In the genomic region with DNA sequence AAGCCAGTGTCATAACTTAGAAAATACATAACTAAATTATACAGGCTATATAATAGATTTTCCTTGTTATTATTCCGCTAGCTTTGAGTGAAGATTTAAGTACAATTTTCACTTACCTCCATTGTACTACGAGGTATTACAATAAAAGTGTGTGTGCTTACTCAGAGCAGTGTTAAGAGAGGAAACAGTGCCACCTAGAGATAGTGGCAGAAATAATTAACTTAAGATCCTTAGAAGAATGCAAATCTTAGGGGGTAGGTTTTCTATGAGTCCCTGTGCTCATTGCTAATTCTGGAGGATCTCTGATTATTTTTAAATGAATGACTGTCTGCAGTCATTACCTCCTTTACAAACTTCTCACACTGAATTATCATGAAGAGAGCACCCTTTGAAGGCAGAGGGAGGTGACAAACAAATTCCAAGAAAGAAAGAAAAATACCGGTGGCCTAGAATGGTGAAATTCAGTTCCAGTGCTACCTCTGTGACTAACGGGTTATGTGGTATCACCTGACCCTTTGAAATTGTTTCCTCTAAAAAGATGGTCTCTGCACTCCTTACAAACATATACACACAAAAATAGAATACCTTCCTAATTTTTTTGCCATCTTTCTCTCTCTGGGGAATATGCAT, we compare ENCODE assay signal across 9 cellular contexts.
A peak's percentile ranks its signal among the peaks of the same experiment; 100 is the strongest.
DNase-seq lines count a peak whose midpoint lies in the region; ATAC-seq and TF ChIP-seq lines count a peak whose summit lies in the region.
"Had no signal": no experiment of that assay in that cellular context is flagged by ENCODE, and none has a peak within 500 bp of the region (broad histone marks: within the 10 kb centered on the region; RNA-seq: fewer than 3 reads in every experiment).

No MANE protein-coding gene starts in this region.

- no peak overlapping the region for H3K4me2 ChIP-seq in GM23338

- H3K4me1 ChIP-seq in GM23338 (ENCODE audit: insufficient read depth) (no peaks in the 10 kb centered on the region), gastrocnemius medialis (no peaks in the 10 kb centered on the region)
- H3K4me1 ChIP-seq: SJCRH30 had no signal

- H2AFZ ChIP-seq in GM23338 = no peak overlapping the region

- H3K4me3 ChIP-seq in GM23338 = no peak overlapping the region
- H3K4me3 ChIP-seq in NB4 (ENCODE audit: low read depth, low read length) = no peak overlapping the region
- no peak overlapping the region for H3K4me3 ChIP-seq in gastrocnemius medialis
- H3K4me3 ChIP-seq: SJCRH30 had no signal

- peak; percentile 78 for DNase-seq in GM23338 (ENCODE audit: low spot score)
- DNase-seq in NB4 (ENCODE audit: low read depth) = peak; percentile 79
- peak; percentile 41 for DNase-seq in cerebellum (ENCODE audit: low spot score)
- no peak for DNase-seq in osteocyte (ENCODE audit: extremely low spot score, unreplicated experiment)
- no peak for DNase-seq in gastrocnemius medialis
- no peak for DNase-seq in CD14-positive monocyte (ENCODE audit: low spot score)

- H3K4me1 Mint-ChIP-seq in GM23338 (no peaks in the 10 kb centered on the region), osteocyte (ENCODE audit: unreplicated experiment) (no peaks in the 10 kb centered on the region), CD14-positive monocyte (no peaks in the 10 kb centered on the region)

- in situ Hi-C loops in gastrocnemius medialis (cut with MboI; ENCODE audit: low sequenced_read_pairs in 4 of 4) = no loop called here

- no peaks in the 10 kb centered on the region for H3K9me3 Mint-ChIP-seq in GM23338
- H3K9me3 Mint-ChIP-seq in osteocyte (ENCODE audit: unreplicated experiment) = no peaks in the 10 kb centered on the region
- peaks cover 0 to 2% (median 0%) of the 10 kb centered on the region in 7 donors for H3K9me3 Mint-ChIP-seq in CD14-positive monocyte

- ATAC-seq in GM23338 = peak; percentile 88
- no peak for ATAC-seq in gastrocnemius medialis
- no peak for ATAC-seq in HG03108 (IDR thresholded peaks at IDR 0.05; ENCODE audit: unreplicated experiment)

- H3K36me3 Mint-ChIP-seq in GM23338 (ENCODE audit: low read depth) (no peaks in the 10 kb centered on the region), osteocyte (ENCODE audit: unreplicated experiment) (no peaks in the 10 kb centered on the region), CD14-positive monocyte (no peaks in the 10 kb centered on the region)

- TF ChIP-seq CTCF in GM12873 (IDR thresholded peaks at IDR 0.05; ENCODE audit: insufficient read depth, low read depth, low read length, missing control alignments) = peak; percentile 48
- TF ChIP-seq CTCF in GM23338 (conservative IDR thresholded peaks at IDR 0.05; ENCODE audit: low read depth in 2 of 2) = peak; percentile 74 to 78
- peak; percentile 48 for TF ChIP-seq CTCF in NB4 (IDR thresholded peaks at IDR 0.05; ENCODE audit: low read depth, low read length)
- TF ChIP-seq CTCF in osteocyte (IDR thresholded peaks at IDR 0.05) = peak; percentile 60
- peak in 2 of 5 experiments; percentile 11 to 32 for TF ChIP-seq CTCF in gastrocnemius medialis (IDR thresholded peaks at IDR 0.05 in 4 of 5, conservative IDR thresholded peaks at IDR 0.05 in 1 of 5)
- no peak for TF ChIP-seq CTCF in CD14-positive monocyte (IDR thresholded peaks at IDR 0.05)

- H3K27ac Mint-ChIP-seq in GM23338 = no peak overlapping the region
- H3K27ac Mint-ChIP-seq in osteocyte (ENCODE audit: unreplicated experiment) = no peak overlapping the region
- H3K27ac Mint-ChIP-seq in CD14-positive monocyte = no peak overlapping the region

- no peaks in the 10 kb centered on the region for H3K9me3 ChIP-seq in gastrocnemius medialis
- H3K9me3 ChIP-seq: SJCRH30 had no signal

- no peak for TF ChIP-seq POLR2A in NB4 (IDR thresholded peaks at IDR 0.05; ENCODE audit: extremely low read depth, insufficient read length)
- TF ChIP-seq POLR2A in gastrocnemius medialis (IDR thresholded peaks at IDR 0.05) = no peak

- H4K20me1 ChIP-seq in GM23338 (replicated peaks; ENCODE audit: insufficient read depth) = no peaks in the 10 kb centered on the region

- no peaks in the 10 kb centered on the region for H3K36me3 ChIP-seq in GM23338 (ENCODE audit: insufficient read depth)
- H3K36me3 ChIP-seq in gastrocnemius medialis = no peaks in the 10 kb centered on the region
- H3K36me3 ChIP-seq: SJCRH30 had no signal

- intact Hi-C loops in gastrocnemius medialis (cut with DNase I; ENCODE audit: low total_unique reads) = no loop called here
- intact Hi-C loops in CD14-positive monocyte (cut with micrococcal nuclease) = no loop called here

- no peaks in the 10 kb centered on the region for H3K9me2 ChIP-seq in GM23338 (ENCODE audit: insufficient read depth)

- no peaks in the 10 kb centered on the region for H3K79me2 ChIP-seq in GM23338 (replicated peaks; ENCODE audit: insufficient read depth)

- H3K4me3 Mint-ChIP-seq in GM23338 (no peak overlapping the region), osteocyte (ENCODE audit: unreplicated experiment) (no peak overlapping the region), CD14-positive monocyte (no peak overlapping the region)

- H3K27me3 ChIP-seq in GM23338 (ENCODE audit: insufficient read depth) (no peaks in the 10 kb centered on the region), gastrocnemius medialis (no peaks in the 10 kb centered on the region)
- H3K27me3 ChIP-seq: SJCRH30 had no signal

- no peaks in the 10 kb centered on the region for H3F3A ChIP-seq in GM23338 (replicated peaks; ENCODE audit: low read depth)

- H3K27ac ChIP-seq in GM23338 (ENCODE audit: low read depth) = no peak overlapping the region
- no peak overlapping the region for H3K27ac ChIP-seq in gastrocnemius medialis
- H3K27ac ChIP-seq: SJCRH30 had no signal

- H3K27me3 Mint-ChIP-seq in GM23338 (ENCODE audit: insufficient read depth, low read depth, poor library complexity) (no peaks in the 10 kb centered on the region), osteocyte (ENCODE audit: unreplicated experiment) (peaks cover 3% of the 10 kb centered on the region), CD14-positive monocyte (ENCODE audit: low read depth in 3 of 3) (peaks cover 0 to 2% (median 2%) of the 10 kb centered on the region in 3 donors)

TF ChIP-seq in GM23338, 12 proteins besides CTCF, POLR2A, EP300 and RAD21:
- TF ChIP-seq JUNB (IDR thresholded peaks at IDR 0.05; ENCODE audit: unreplicated experiment) (no peak), NANOG (IDR thresholded peaks at IDR 0.05; ENCODE audit: borderline replicate concordance) (no peak), CREB1 (CRISPR knock-in tag; IDR thresholded peaks at IDR 0.05; ENCODE audit: low read depth) (no peak), ZNF331 (CRISPR knock-in tag; IDR thresholded peaks at IDR 0.05; ENCODE audit: low read depth) (no peak), EZH2 (IDR thresholded peaks at IDR 0.05; ENCODE audit: low read depth, unreplicated experiment) (no peak)
- TF ChIP-seq, protein P1, sequence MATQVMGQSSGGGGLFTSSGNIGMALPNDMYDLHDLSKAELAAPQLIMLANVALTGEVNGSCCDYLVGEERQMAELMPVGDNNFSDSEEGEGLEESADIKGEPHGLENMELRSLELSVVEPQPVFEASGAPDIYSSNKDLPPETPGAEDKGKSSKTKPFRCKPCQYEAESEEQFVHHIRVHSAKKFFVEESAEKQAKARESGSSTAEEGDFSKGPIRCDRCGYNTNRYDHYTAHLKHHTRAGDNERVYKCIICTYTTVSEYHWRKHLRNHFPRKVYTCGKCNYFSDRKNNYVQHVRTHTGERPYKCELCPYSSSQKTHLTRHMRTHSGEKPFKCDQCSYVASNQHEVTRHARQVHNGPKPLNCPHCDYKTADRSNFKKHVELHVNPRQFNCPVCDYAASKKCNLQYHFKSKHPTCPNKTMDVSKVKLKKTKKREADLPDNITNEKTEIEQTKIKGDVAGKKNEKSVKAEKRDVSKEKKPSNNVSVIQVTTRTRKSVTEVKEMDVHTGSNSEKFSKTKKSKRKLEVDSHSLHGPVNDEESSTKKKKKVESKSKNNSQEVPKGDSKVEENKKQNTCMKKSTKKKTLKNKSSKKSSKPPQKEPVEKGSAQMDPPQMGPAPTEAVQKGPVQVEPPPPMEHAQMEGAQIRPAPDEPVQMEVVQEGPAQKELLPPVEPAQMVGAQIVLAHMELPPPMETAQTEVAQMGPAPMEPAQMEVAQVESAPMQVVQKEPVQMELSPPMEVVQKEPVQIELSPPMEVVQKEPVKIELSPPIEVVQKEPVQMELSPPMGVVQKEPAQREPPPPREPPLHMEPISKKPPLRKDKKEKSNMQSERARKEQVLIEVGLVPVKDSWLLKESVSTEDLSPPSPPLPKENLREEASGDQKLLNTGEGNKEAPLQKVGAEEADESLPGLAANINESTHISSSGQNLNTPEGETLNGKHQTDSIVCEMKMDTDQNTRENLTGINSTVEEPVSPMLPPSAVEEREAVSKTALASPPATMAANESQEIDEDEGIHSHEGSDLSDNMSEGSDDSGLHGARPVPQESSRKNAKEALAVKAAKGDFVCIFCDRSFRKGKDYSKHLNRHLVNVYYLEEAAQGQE (IDR thresholded peaks at IDR 0.05; ENCODE audit: unreplicated experiment) = no peak
- TF ChIP-seq, protein P2, sequence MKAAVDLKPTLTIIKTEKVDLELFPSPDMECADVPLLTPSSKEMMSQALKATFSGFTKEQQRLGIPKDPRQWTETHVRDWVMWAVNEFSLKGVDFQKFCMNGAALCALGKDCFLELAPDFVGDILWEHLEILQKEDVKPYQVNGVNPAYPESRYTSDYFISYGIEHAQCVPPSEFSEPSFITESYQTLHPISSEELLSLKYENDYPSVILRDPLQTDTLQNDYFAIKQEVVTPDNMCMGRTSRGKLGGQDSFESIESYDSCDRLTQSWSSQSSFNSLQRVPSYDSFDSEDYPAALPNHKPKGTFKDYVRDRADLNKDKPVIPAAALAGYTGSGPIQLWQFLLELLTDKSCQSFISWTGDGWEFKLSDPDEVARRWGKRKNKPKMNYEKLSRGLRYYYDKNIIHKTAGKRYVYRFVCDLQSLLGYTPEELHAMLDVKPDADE (IDR thresholded peaks at IDR 0.05) = no peak

Comparison
In these comparisons a context has a peak if more than half of its experiments do, and no peak if none do; other contexts are left out.
1. DNase-seq: peak in GM23338 (single experiment), NB4 (single experiment) and cerebellum (single experiment); none in osteocyte (single experiment), gastrocnemius medialis (0 of 2) and CD14-positive monocyte (single experiment).